Comparison of ENCODE assay signal across 11 cellular contexts in genomic region chr19:46890423-46891170, GRCh38. TPM values are rescaled to one million over a fixed set of nuclear protein-coding genes. Genes with fewer than 3 reads are reported as not detected.
DNase-seq lines count a peak whose midpoint lies in the region; ATAC-seq and TF ChIP-seq lines count a peak whose summit lies in the region.
"Had no signal": no experiment of that assay in that cellular context is flagged by ENCODE, and none has a peak within 500 bp of the region (broad histone marks: within the 10 kb centered on the region; RNA-seq: fewer than 3 reads in every experiment).

No MANE protein-coding gene starts in this region.

- TF ChIP-seq POLR2A in testis (IDR thresholded peaks at IDR 0.05) = no peak

- no peak for ATAC-seq in stimulated activated naive B cell treated with anti-CD40 and anti-IgM and Interleukin-4, amounts not matched to agents 10 μg/mL and 1 μg/mL and 100 μg/mL, for 72 hours (replicated peaks)
- ATAC-seq in HG02763 (IDR thresholded peaks at IDR 0.05; ENCODE audit: unreplicated experiment) = no peak
- no peak for ATAC-seq in activated T-cell treated with anti-CD3 and anti-CD28 coated beads, Interleukin-2, amount 50 U/mL, for 4 hours
- ATAC-seq: stimulated activated naive CD8-positive, alpha-beta T cell treated with anti-CD3 and anti-CD28 coated beads, Interleukin-15, amount 100 ng/mL, for 72 hours had no signal

- H3K9ac ChIP-seq in SK-N-MC (ENCODE audit: insufficient read length) = no peak overlapping the region
- H3K9ac ChIP-seq: BLaER1 treated with 17β-estradiol and CSF1 and Interleukin-3, amounts not matched to agents 10 nM and 100 nM had no signal

- H3K9me3 ChIP-seq in SK-N-MC (ENCODE audit: low read depth, low read length) = 0 out of 2 replicates have a peak, but pooled peaks cover 4% of the 10 kb centered on the region
- H3K9me3 ChIP-seq in testis = no peaks in the 10 kb centered on the region

- H3K27ac ChIP-seq in SK-N-MC = peak overlapping the region; percentile 60
- H3K27ac ChIP-seq in testis = no peak overlapping the region
- H3K27ac ChIP-seq: BLaER1 treated with 17β-estradiol and CSF1 and Interleukin-3, amounts not matched to agents 10 nM and 100 nM had no signal

- H3K36me3 ChIP-seq in SK-N-MC (ENCODE audit: insufficient read depth, low read length) (peaks cover 14% of the 10 kb centered on the region), testis (ENCODE audit: low read depth, missing control alignments) (no peaks in the 10 kb centered on the region)

- WGBS in testis, 2 donors = 75% methylated on average over 3 of the region's 3 CpGs

- H3K27me3 Mint-ChIP-seq in stimulated activated naive B cell treated with anti-CD40 and anti-IgM and Interleukin-4, amounts not matched to agents 10 μg/mL and 1 μg/mL and 100 μg/mL, for 72 hours = no peaks in the 10 kb centered on the region
- no peaks in the 10 kb centered on the region for H3K27me3 Mint-ChIP-seq in activated T-cell treated with anti-CD3 and anti-CD28 coated beads, Interleukin-2, amount 50 U/mL, for 4 hours (ENCODE audit: low read depth)
- H3K27me3 Mint-ChIP-seq: stimulated activated naive CD8-positive, alpha-beta T cell treated with anti-CD3 and anti-CD28 coated beads, Interleukin-15, amount 100 ng/mL, for 72 hours had no signal

- H3K27me3 ChIP-seq in testis = no peaks in the 10 kb centered on the region
- H3K27me3 ChIP-seq: BLaER1 treated with 17β-estradiol and CSF1 and Interleukin-3, amounts not matched to agents 10 nM and 100 nM had no signal

- peak overlapping the region; percentile 20 for H3K27ac Mint-ChIP-seq in stimulated activated naive B cell treated with anti-CD40 and anti-IgM and Interleukin-4, amounts not matched to agents 10 μg/mL and 1 μg/mL and 100 μg/mL, for 72 hours
- H3K27ac Mint-ChIP-seq: stimulated activated naive CD8-positive, alpha-beta T cell treated with anti-CD3 and anti-CD28 coated beads, Interleukin-15, amount 100 ng/mL, for 72 hours had no signal

- H3K9me3 Mint-ChIP-seq in stimulated activated naive B cell treated with anti-CD40 and anti-IgM and Interleukin-4, amounts not matched to agents 10 μg/mL and 1 μg/mL and 100 μg/mL, for 72 hours = no peaks in the 10 kb centered on the region
- no peaks in the 10 kb centered on the region for H3K9me3 Mint-ChIP-seq in activated T-cell treated with anti-CD3 and anti-CD28 coated beads, Interleukin-2, amount 50 U/mL, for 4 hours
- H3K9me3 Mint-ChIP-seq: stimulated activated naive CD8-positive, alpha-beta T cell treated with anti-CD3 and anti-CD28 coated beads, Interleukin-15, amount 100 ng/mL, for 72 hours had no signal

- peak overlapping the region in 1 of 2 donors; percentile 12 for H3K4me3 Mint-ChIP-seq in stimulated activated naive B cell treated with anti-CD40 and anti-IgM and Interleukin-4, amounts not matched to agents 10 μg/mL and 1 μg/mL and 100 μg/mL, for 72 hours
- H3K4me3 Mint-ChIP-seq in activated T-cell treated with anti-CD3 and anti-CD28 coated beads, Interleukin-2, amount 50 U/mL, for 4 hours = no peak overlapping the region
- H3K4me3 Mint-ChIP-seq: stimulated activated naive CD8-positive, alpha-beta T cell treated with anti-CD3 and anti-CD28 coated beads, Interleukin-15, amount 100 ng/mL, for 72 hours had no signal

- peak; percentile 27 for DNase-seq in SIG-M5 treated with dmso at 0.1 percent for 504 hours (lab: John Stamatoyannopoulos, UW; ENCODE audit: unreplicated experiment)
- no peak for DNase-seq in SIG-M5 (lab: John Stamatoyannopoulos, UW)
- DNase-seq in SK-N-MC (ENCODE audit: low read depth, low spot score) = no peak
- peak; percentile 87 for DNase-seq in fibroblast of the conjunctiva (ENCODE audit: low read depth)
- DNase-seq in stimulated activated naive B cell treated with anti-CD40 and anti-IgM and Interleukin-4, amounts not matched to agents 10 μg/mL and 1 μg/mL and 100 μg/mL, for 72 hours = no peak
- DNase-seq in activated T-cell treated with anti-CD3 and anti-CD28 coated beads, Interleukin-2, amount 50 U/mL, for 4 hours = no peak
- no peak for DNase-seq in testis
- DNase-seq: amniotic stem cell; stimulated activated naive CD8-positive, alpha-beta T cell treated with anti-CD3 and anti-CD28 coated beads, Interleukin-15, amount 100 ng/mL, for 72 hours had no signal

- H3K4me1 ChIP-seq in testis = no peaks in the 10 kb centered on the region

- no peak for TF ChIP-seq CTCF in testis (IDR thresholded peaks at IDR 0.05)

- no peak overlapping the region for H3K4me3 ChIP-seq in SK-N-MC
- no peak overlapping the region for H3K4me3 ChIP-seq in testis
- H3K4me3 ChIP-seq: BLaER1 treated with 17β-estradiol and CSF1 and Interleukin-3, amounts not matched to agents 10 nM and 100 nM had no signal

- intact Hi-C loops in testis (cut with DNase I; ENCODE audit: low total_unique reads) = no loop called here

- H3K36me3 Mint-ChIP-seq in stimulated activated naive B cell treated with anti-CD40 and anti-IgM and Interleukin-4, amounts not matched to agents 10 μg/mL and 1 μg/mL and 100 μg/mL, for 72 hours = peaks cover 1 to 11% of the 10 kb centered on the region in 2 donors
- H3K36me3 Mint-ChIP-seq in activated T-cell treated with anti-CD3 and anti-CD28 coated beads, Interleukin-2, amount 50 U/mL, for 4 hours (ENCODE audit: insufficient read depth) = no peaks in the 10 kb centered on the region

- H3K4me1 Mint-ChIP-seq in stimulated activated naive B cell treated with anti-CD40 and anti-IgM and Interleukin-4, amounts not matched to agents 10 μg/mL and 1 μg/mL and 100 μg/mL, for 72 hours = peaks cover 29 to 60% of the 10 kb centered on the region in 2 donors
- peaks cover 51% of the 10 kb centered on the region for H3K4me1 Mint-ChIP-seq in activated T-cell treated with anti-CD3 and anti-CD28 coated beads, Interleukin-2, amount 50 U/mL, for 4 hours (ENCODE audit: low read depth)

RNA-seq across cellular contexts. Expression of gene ARHGAP35, which starts 29.8 kb away (rescaled TPM):
- total RNA-seq in activated T-cell treated with anti-CD3 and anti-CD28 coated beads, Interleukin-2, amount 50 U/mL, for 4 hours = 10 to 100 TPM; 14.3 to 15.5 (median 14.3) TPM
- total RNA-seq in testis = 100 to 1,000 TPM in 1 of 2 donors, 10 to 100 TPM in 1; 71.9 to 112 TPM
- 155 TPM for polyA plus RNA-seq in testis (ENCODE audit: insufficient read depth, low read depth, low replicate concordance)

RNA-seq across cellular contexts. Expression of gene AP2S1, which starts 40.0 kb away (rescaled TPM):
- total RNA-seq in activated T-cell treated with anti-CD3 and anti-CD28 coated beads, Interleukin-2, amount 50 U/mL, for 4 hours = 100 to 1,000 TPM; 106 to 130 (median 116) TPM
- 100 to 1,000 TPM; 121 to 140 TPM for total RNA-seq in testis
- polyA plus RNA-seq in testis (ENCODE audit: insufficient read depth, low read depth, low replicate concordance) = 127 TPM

Comparison
In these comparisons a context has a peak if more than half of its experiments do, and no peak if none do; other contexts are left out.
1. DNase-seq: peak in SIG-M5 treated with dmso at 0.1 percent for 504 hours (single experiment) and fibroblast of the conjunctiva (single experiment); none in SIG-M5 (single experiment), SK-N-MC (single experiment), stimulated activated naive B cell treated with anti-CD40 and anti-IgM and Interleukin-4, amounts not matched to agents 10 μg/mL and 1 μg/mL and 100 μg/mL, for 72 hours (single experiment), activated T-cell treated with anti-CD3 and anti-CD28 coated beads, Interleukin-2, amount 50 U/mL, for 4 hours (single experiment) and testis (single experiment).
2. RNA of gene ARHGAP35, which starts 29.8 kb away (total RNA-seq): 71.9 to 112 TPM in testis; 14.3 to 15.5 TPM in activated T-cell treated with anti-CD3 and anti-CD28 coated beads, Interleukin-2, amount 50 U/mL, for 4 hours; every median in the first group is over 4 times any median in the second.